ENCODE assay signal across 8 cellular contexts in the genomic region with DNA sequence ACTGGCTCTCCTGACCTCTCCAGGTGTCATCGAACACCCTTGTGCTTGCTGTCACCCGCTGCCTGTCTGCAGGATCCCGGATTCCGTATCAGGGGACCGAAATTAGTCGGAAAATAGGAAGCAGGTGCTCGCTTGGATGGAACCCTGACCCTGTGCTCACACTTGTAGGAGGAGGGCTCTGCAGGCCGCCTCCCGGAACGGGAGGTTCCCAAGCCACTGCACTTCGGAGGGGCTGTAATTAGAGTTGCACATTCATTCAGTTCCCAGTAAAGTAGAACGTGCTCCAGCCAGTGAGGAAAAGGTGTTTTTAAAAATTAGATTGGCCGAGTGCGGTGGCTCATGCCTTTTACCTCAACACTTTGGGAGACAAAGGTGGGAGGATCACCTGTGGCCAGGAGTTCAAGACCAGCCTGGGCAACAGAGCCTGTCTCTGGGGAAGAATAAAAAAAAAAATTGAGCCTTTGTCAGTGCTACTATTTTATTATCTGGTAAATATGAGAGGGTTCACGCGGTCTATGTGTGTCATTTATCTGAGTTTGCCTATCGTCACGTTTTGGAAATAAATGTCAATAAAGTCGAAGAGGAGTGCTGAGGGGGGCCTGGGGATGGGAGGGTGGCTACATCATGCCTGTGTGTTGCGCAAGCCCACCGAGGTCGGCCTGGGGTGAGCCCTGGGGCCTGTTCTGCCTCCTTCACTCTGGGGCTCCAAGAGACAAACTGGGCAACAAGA. TPM values are rescaled to one million over a fixed set of nuclear protein-coding genes. Genes with fewer than 3 reads are reported as not detected.
A peak's percentile ranks its signal among the peaks of the same experiment; 100 is the strongest.
DNase-seq lines count a peak whose midpoint lies in the region; ATAC-seq and TF ChIP-seq lines count a peak whose summit lies in the region.

No MANE protein-coding gene starts in this region.

- ATAC-seq in Panc1 (peak; percentile 76), HG03280 (IDR thresholded peaks at IDR 0.05; ENCODE audit: unreplicated experiment) (no peak), GM19467 (IDR thresholded peaks at IDR 0.05; ENCODE audit: unreplicated experiment) (no peak)

- TSS peak; percentile 94 for BruUV-seq in Panc1 (replicated peaks; lab: Mats Ljungman, UMichigan)

- peak overlapping the region; percentile 99 for H3K4me3 Mint-ChIP-seq in activated naive CD4-positive, alpha-beta T cell treated with anti-CD3 and anti-CD28 coated beads for 36 hours

- H3K9me3 ChIP-seq in Karpas-422 (ENCODE audit: low read length), result no peaks in the 10 kb centered on the region
- H3K9me3 ChIP-seq in Panc1 (ENCODE audit: control insufficient read depth, insufficient read depth, low read depth, low read length), result no peaks in the 10 kb centered on the region

- H3K36me3 Mint-ChIP-seq in activated naive CD4-positive, alpha-beta T cell treated with anti-CD3 and anti-CD28 coated beads for 36 hours (ENCODE audit: low read depth), result peaks cover 17% of the 10 kb centered on the region

- H3K4me1 Mint-ChIP-seq in activated naive CD4-positive, alpha-beta T cell treated with anti-CD3 and anti-CD28 coated beads for 36 hours (ENCODE audit: low read depth), result peaks cover 51% of the 10 kb centered on the region

- CTCF ChIA-PET in Panc1 (lab: Charles Lee), result interaction anchor here (0.6 kb wide), 1 partner anchor 345 kb away, joined by 9 read pairs; no protein-coding TSS in a partner anchor
- CTCF ChIA-PET in activated naive CD4-positive, alpha-beta T cell treated with anti-CD3 and anti-CD28 coated beads for 36 hours (lab: Charles Lee), result interaction anchor here (1.1 kb wide), 1 partner anchor 91 kb away, joined by 4 read pairs; a partner anchor contains a TSS

- in situ Hi-C loops in Panc1 (cut with HindIII; ENCODE audit: low pct_unique_long_range_greater_than_20kb, low sequenced_read_pairs), result no loop called here

- H3K9me2 ChIP-seq in Karpas-422 (replicated peaks; ENCODE audit: insufficient read depth, low read length), result no peaks in the 10 kb centered on the region

- no peaks in the 10 kb centered on the region for H3K9me3 Mint-ChIP-seq in activated naive CD4-positive, alpha-beta T cell treated with anti-CD3 and anti-CD28 coated beads for 36 hours

- DNase-seq in DMS153 (lab: John Stamatoyannopoulos, UW) (peak; percentile 63), Karpas-422 (peak; percentile 49), Panc1 (ENCODE audit: low read depth, low spot score) (peak; percentile 58), head of caudate nucleus (peak in 38 of 42 donors; percentile 33 to 79 (median 59))
- peak; percentile 85 for DNase-seq in activated naive CD4-positive, alpha-beta T cell treated with anti-CD3 and anti-CD28 coated beads for 36 hours

- POLR2A ChIA-PET in Panc1 (lab: Charles Lee), result no interaction called here

- H3K9ac ChIP-seq in Karpas-422 (ENCODE audit: low read length) (peak overlapping the region; percentile 98), rectal smooth muscle tissue (ENCODE audit: low read length) (peak overlapping the region; percentile 3)

- TF ChIP-seq CTCF in Panc1 (IDR thresholded peaks at IDR 0.05), result no peak

- H3K27ac Mint-ChIP-seq in activated naive CD4-positive, alpha-beta T cell treated with anti-CD3 and anti-CD28 coated beads for 36 hours, result peak overlapping the region; percentile 97

- H3K4me3 ChIP-seq in Karpas-422 (ENCODE audit: low read length), result peak overlapping the region; percentile 85
- peak overlapping the region; percentile 79 to 83 for H3K4me3 ChIP-seq in Panc1 (ENCODE audit: low read depth in 2 of 2, low read length in 2 of 2)
- peak overlapping the region; percentile 96 for H3K4me3 ChIP-seq in rectal smooth muscle tissue (ENCODE audit: low read length)

- H3K27ac ChIP-seq in Karpas-422 (ENCODE audit: low read length) (no peak overlapping the region), Panc1 (ENCODE audit: low read length) (peak overlapping the region; percentile 65), rectal smooth muscle tissue (ENCODE audit: low read depth, low read length) (no peak overlapping the region)

- H3K36me3 ChIP-seq in Karpas-422 (ENCODE audit: insufficient read depth, low read length) (no peaks in the 10 kb centered on the region), Panc1 (ENCODE audit: control insufficient read depth, insufficient read depth, low read length) (no peaks in the 10 kb centered on the region), rectal smooth muscle tissue (ENCODE audit: control insufficient read depth, insufficient read depth, low read length) (no peaks in the 10 kb centered on the region)

- no peaks in the 10 kb centered on the region for H3K27me3 ChIP-seq in Karpas-422 (ENCODE audit: low read length)
- no peaks in the 10 kb centered on the region for H3K27me3 ChIP-seq in Panc1 (ENCODE audit: control insufficient read depth, insufficient read depth, low read length)
- H3K27me3 ChIP-seq in rectal smooth muscle tissue (ENCODE audit: control insufficient read depth, insufficient read depth, low read length), result no peaks in the 10 kb centered on the region

- H3K4me1 ChIP-seq in Karpas-422 (ENCODE audit: low read length) (peaks cover 19% of the 10 kb centered on the region), Panc1 (ENCODE audit: control insufficient read depth, insufficient read depth, low read length) (0 out of 2 replicates have a peak, but pooled peaks cover 2% of the 10 kb centered on the region), rectal smooth muscle tissue (ENCODE audit: control insufficient read depth, insufficient read depth, low read length) (no peaks in the 10 kb centered on the region)

- H2AFZ ChIP-seq in Karpas-422 (ENCODE audit: low read length), result no peak overlapping the region

- no peaks in the 10 kb centered on the region for H3K27me3 Mint-ChIP-seq in activated naive CD4-positive, alpha-beta T cell treated with anti-CD3 and anti-CD28 coated beads for 36 hours (ENCODE audit: low read depth)

- peak overlapping the region; percentile 86 for H3K4me2 ChIP-seq in Karpas-422 (ENCODE audit: low read depth, low read length, poor library complexity, severe bottlenecking)

- intact Hi-C loops in Panc1 (cut with micrococcal nuclease; ENCODE audit: unreplicated experiment) (no loop called here), head of caudate nucleus (cut with DNase I) (loop anchor here (5.0 to 10.0 kb wide), 2 partner anchors 94 to 114 kb away; a partner anchor contains a TSS)
- intact Hi-C loops in activated naive CD4-positive, alpha-beta T cell treated with anti-CD3 and anti-CD28 coated beads for 36 hours (cut with micrococcal nuclease), result loop anchor here (1.0 to 10.0 kb wide), 4 partner anchors 11 to 109 kb away; a partner anchor contains a TSS

- no peaks in the 10 kb centered on the region for H4K20me1 ChIP-seq in Karpas-422 (ENCODE audit: insufficient read depth, low read depth, low read length)

- peaks cover 28% of the 10 kb centered on the region for H3K79me2 ChIP-seq in Karpas-422 (ENCODE audit: low read length)

RNA-seq across cellular contexts. Expression of a gene that starts 1.5 kb away (rescaled TPM):
- total RNA-seq in Karpas-422 (2014; rRNA removed; shearing (Covaris generic); ENCODE audit: low replicate concordance), result 8.4 and 13.7 TPM in 2 replicates
- total RNA-seq in Panc1 (2021; ENCODE audit: unreplicated experiment), result 13.1 TPM
- 14.5 TPM for polyA plus RNA-seq in Panc1 (2012; ENCODE audit: insufficient read length)
- total RNA-seq in activated naive CD4-positive, alpha-beta T cell treated with anti-CD3 and anti-CD28 coated beads for 36 hours, result 10 to 100 TPM; 16.7 to 18.0 TPM

RNA-seq across cellular contexts. Expression of a gene that starts 24.8 kb away (rescaled TPM):
- total RNA-seq in Karpas-422 (2014; rRNA removed; shearing (Covaris generic); ENCODE audit: low replicate concordance), result 1.4 and 4.1 TPM in 2 replicates
- 42.7 TPM for total RNA-seq in Panc1 (2021; ENCODE audit: unreplicated experiment)
- polyA plus RNA-seq in Panc1 (2012; ENCODE audit: insufficient read length), result 61.1 TPM
- 1 to 10 TPM; 6.7 to 7.3 TPM for total RNA-seq in activated naive CD4-positive, alpha-beta T cell treated with anti-CD3 and anti-CD28 coated beads for 36 hours

RNA-seq across cellular contexts. Expression of a gene that starts 29.7 kb away (rescaled TPM):
- total RNA-seq in Karpas-422 (2014; rRNA removed; shearing (Covaris generic); ENCODE audit: low replicate concordance), result 6.4 and 8.3 TPM in 2 replicates
- 26.1 TPM for total RNA-seq in Panc1 (2021; ENCODE audit: unreplicated experiment)
- polyA plus RNA-seq in Panc1 (2012; ENCODE audit: insufficient read length), result 13.1 TPM
- 10 to 100 TPM; 33.6 to 34.8 TPM for total RNA-seq in activated naive CD4-positive, alpha-beta T cell treated with anti-CD3 and anti-CD28 coated beads for 36 hours

RNA-seq across cellular contexts. Expression of a gene that starts 54.4 kb away (rescaled TPM):
- total RNA-seq in Karpas-422 (2014; rRNA removed; shearing (Covaris generic); ENCODE audit: low replicate concordance), result 15.4 and 15.8 TPM in 2 replicates
- total RNA-seq in Panc1 (2021; ENCODE audit: unreplicated experiment), result 41.5 TPM
- polyA plus RNA-seq in Panc1 (2012; ENCODE audit: insufficient read length), result 29.0 TPM
- 10 to 100 TPM; 20.0 to 20.4 TPM for total RNA-seq in activated naive CD4-positive, alpha-beta T cell treated with anti-CD3 and anti-CD28 coated beads for 36 hours
